Comparison of ENCODE assay signal across 8 cellular contexts in the genomic region with DNA sequence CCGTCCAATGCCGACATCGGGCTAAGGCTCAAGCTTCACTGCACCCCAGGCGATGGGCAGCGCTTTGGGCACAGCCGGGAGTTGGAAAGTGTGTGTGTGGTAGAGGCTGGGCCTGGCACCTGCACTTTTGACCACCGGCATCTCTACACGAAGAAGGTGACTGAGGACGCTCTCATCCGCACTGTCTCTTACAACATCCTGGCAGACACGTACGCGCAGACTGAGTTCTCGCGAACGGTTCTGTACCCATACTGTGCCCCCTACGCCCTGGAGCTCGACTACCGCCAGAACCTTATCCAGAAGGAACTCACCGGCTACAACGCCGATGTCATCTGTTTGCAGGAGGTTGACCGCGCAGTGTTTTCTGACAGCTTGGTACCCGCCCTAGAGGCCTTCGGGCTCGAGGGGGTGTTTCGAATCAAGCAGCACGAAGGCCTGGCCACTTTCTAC. TPM values are rescaled to one million over a fixed set of nuclear protein-coding genes. Genes with fewer than 3 reads are reported as not detected.
DNase-seq lines count a peak whose midpoint lies in the region; ATAC-seq and TF ChIP-seq lines count a peak whose summit lies in the region.

No MANE protein-coding gene starts in this region.

- DNase-seq in ELR (ENCODE audit: low read depth), result peak; percentile 70
- DNase-seq in left lobe of liver (ENCODE audit: low spot score), result peak; percentile 48
- DNase-seq in stimulated activated CD8-positive, alpha-beta memory T cell treated with anti-CD3 and anti-CD28 coated beads, Interleukin-2, amount 100 ng/mL, for 1 hour (ENCODE audit: low read depth in 2 of 2), result peak; percentile 6 to 9

- TF ChIP-seq CTCF in brain (conservative IDR thresholded peaks at IDR 0.05), result no peak

- H3K27ac Mint-ChIP-seq in T-helper 1 cell treated with Interleukin-12 subunit alpha and Interleukin-12 subunit beta and Interleukin-4 antibody, amounts not matched to agents 30 μg/mL and 1 μg/mL, for 36 hours, result peak overlapping the region; percentile 97
- H3K27ac Mint-ChIP-seq in brain, result peak overlapping the region; percentile 93 to 100 (median 99)

- peak; percentile 31 for ATAC-seq in HG02885 (IDR thresholded peaks at IDR 0.05; ENCODE audit: poor library complexity, unreplicated experiment)
- peak; percentile 24 for ATAC-seq in left lobe of liver
- no peak for ATAC-seq in HG02938 (IDR thresholded peaks at IDR 0.05; ENCODE audit: unreplicated experiment)
- no peak for ATAC-seq in HG03565 (IDR thresholded peaks at IDR 0.05; ENCODE audit: unreplicated experiment)

- H3K9me3 Mint-ChIP-seq in T-helper 1 cell treated with Interleukin-12 subunit alpha and Interleukin-12 subunit beta and Interleukin-4 antibody, amounts not matched to agents 30 μg/mL and 1 μg/mL, for 36 hours, result no peaks in the 10 kb centered on the region
- H3K9me3 Mint-ChIP-seq in brain, result no peaks in the 10 kb centered on the region

- no peaks in the 10 kb centered on the region for H3K27me3 Mint-ChIP-seq in T-helper 1 cell treated with Interleukin-12 subunit alpha and Interleukin-12 subunit beta and Interleukin-4 antibody, amounts not matched to agents 30 μg/mL and 1 μg/mL, for 36 hours (ENCODE audit: low read depth)
- H3K27me3 Mint-ChIP-seq in brain, result peaks cover 10% of the 10 kb centered on the region

- peaks cover 31% of the 10 kb centered on the region for H3K4me1 Mint-ChIP-seq in T-helper 1 cell treated with Interleukin-12 subunit alpha and Interleukin-12 subunit beta and Interleukin-4 antibody, amounts not matched to agents 30 μg/mL and 1 μg/mL, for 36 hours (ENCODE audit: low read depth)
- peaks cover 51% of the 10 kb centered on the region for H3K4me1 Mint-ChIP-seq in brain

- H3K36me3 Mint-ChIP-seq in T-helper 1 cell treated with Interleukin-12 subunit alpha and Interleukin-12 subunit beta and Interleukin-4 antibody, amounts not matched to agents 30 μg/mL and 1 μg/mL, for 36 hours (ENCODE audit: low read depth), result peaks cover 27% of the 10 kb centered on the region
- peaks cover 35% of the 10 kb centered on the region for H3K36me3 Mint-ChIP-seq in brain

- H3K4me3 Mint-ChIP-seq in T-helper 1 cell treated with Interleukin-12 subunit alpha and Interleukin-12 subunit beta and Interleukin-4 antibody, amounts not matched to agents 30 μg/mL and 1 μg/mL, for 36 hours, result peak overlapping the region; percentile 90
- peak overlapping the region; percentile 84 to 91 (median 88) for H3K4me3 Mint-ChIP-seq in brain

RNA-seq across cellular contexts. Expression of gene PDE12, which starts 1.0 kb away (rescaled TPM):
- polyA plus RNA-seq in brain (ENCODE audit: insufficient read depth, low read depth, low replicate concordance), result 5.4 TPM
- total RNA-seq in left lobe of liver, result 13.3 TPM

RNA-seq across cellular contexts. Expression of gene DNAH12, which starts 13.0 kb away (rescaled TPM):
- not detected for polyA plus RNA-seq in brain (ENCODE audit: insufficient read depth, low read depth, low replicate concordance)
- total RNA-seq in left lobe of liver, result 0.20 TPM

RNA-seq across cellular contexts. Expression of gene ARF4, which starts 40.0 kb away (rescaled TPM):
- 107 TPM for polyA plus RNA-seq in brain (ENCODE audit: insufficient read depth, low read depth, low replicate concordance)
- 62.3 TPM for total RNA-seq in left lobe of liver

Comparison
In these comparisons a context has a peak if more than half of its experiments do, and no peak if none do; other contexts are left out.
1. DNase-seq: peak in every context shown above with its lines; median percentile 70 in ELR; 48 in left lobe of liver; 8 in stimulated activated CD8-positive, alpha-beta memory T cell treated with anti-CD3 and anti-CD28 coated beads, Interleukin-2, amount 100 ng/mL, for 1 hour.
2. ATAC-seq: peak in HG02885 (single experiment) and left lobe of liver (single experiment); none in HG02938 (single experiment) and HG03565 (single experiment).